9 cellular contexts compared by ENCODE assay signal in genomic region chr2:102753563-102754159, GRCh38. TPM values are rescaled to one million over a fixed set of nuclear protein-coding genes. Genes with fewer than 3 reads are reported as not detected.
DNase-seq lines count a peak whose midpoint lies in the region; ATAC-seq, FAIRE-seq and TF ChIP-seq lines count a peak whose summit lies in the region.
"Had no signal": no experiment of that assay in that cellular context is flagged by ENCODE, and none has a peak within 500 bp of the region (broad histone marks: within the 10 kb centered on the region; RNA-seq: fewer than 3 reads in every experiment).

No MANE protein-coding gene starts in this region.

- H3K36me3 ChIP-seq in GM12878 (ENCODE audit: control insufficient read depth in 2 of 2, insufficient read depth in 2 of 2, low read length in 1 of 2) = no peaks in the 10 kb centered on the region
- no peaks in the 10 kb centered on the region for H3K36me3 ChIP-seq in testis (ENCODE audit: low read depth, missing control alignments)

- no peak overlapping the region for H3K27ac Mint-ChIP-seq in activated naive CD8-positive, alpha-beta T cell treated with anti-CD3 and anti-CD28 coated beads, Interleukin-2, amount 50 U/mL, for 24 hours
- no peak overlapping the region for H3K27ac Mint-ChIP-seq in activated naive CD8-positive, alpha-beta T cell treated with anti-CD3 and anti-CD28 coated beads for 36 hours
- H3K27ac Mint-ChIP-seq: stimulated activated naive CD8-positive, alpha-beta T cell treated with anti-CD3 and anti-CD28 coated beads, Interleukin-15, Interleukin-2, amounts not matched to agents 100 ng/mL and 50 ng/mL, for 24 hours had no signal

- POLR2A ChIA-PET in GM12878 (lab: Charles Lee) = interaction anchor here (1.0 kb wide), 1 partner anchor 13 kb away, joined by 3 read pairs; no protein-coding TSS in a partner anchor

- H2AFZ ChIP-seq in GM12878 (ENCODE audit: control insufficient read depth, low read depth, low read length) = no peak overlapping the region

- no peaks in the 10 kb centered on the region for H4K20me1 ChIP-seq in GM12878 (ENCODE audit: control insufficient read depth, insufficient read depth)

- no peak for TF ChIP-seq EP300 in GM12878 (IDR thresholded peaks at IDR 0.05; ENCODE audit: borderline replicate concordance in 1 of 2, control insufficient read depth in 1 of 2, low read depth in 2 of 2, low read length in 2 of 2)

- 57% methylated on average over 7 of the region's 7 CpGs for WGBS in GM12878 (ENCODE audit: insufficient coverage, insufficient replicate concordance, low lambda C conversion rate, missing lambda C conversion rate)
- WGBS in testis, 2 donors = 75% methylated on average over 7 of the region's 7 CpGs

- H3K27me3 Mint-ChIP-seq in activated naive CD8-positive, alpha-beta T cell treated with anti-CD3 and anti-CD28 coated beads, Interleukin-2, amount 50 U/mL, for 24 hours = no peaks in the 10 kb centered on the region
- H3K27me3 Mint-ChIP-seq in activated naive CD8-positive, alpha-beta T cell treated with anti-CD3 and anti-CD28 coated beads for 36 hours = no peaks in the 10 kb centered on the region
- H3K27me3 Mint-ChIP-seq: stimulated activated naive CD8-positive, alpha-beta T cell treated with anti-CD3 and anti-CD28 coated beads, Interleukin-15, Interleukin-2, amounts not matched to agents 100 ng/mL and 50 ng/mL, for 24 hours had no signal

- intact Hi-C loops in GM12878 (cut with micrococcal nuclease; ENCODE audit: unreplicated experiment) = loop anchor here (1.0 kb wide), 1 partner anchor 53 kb away; no protein-coding TSS in a partner anchor
- intact Hi-C loops in testis (cut with DNase I; ENCODE audit: low total_unique reads) = no loop called here

- H3K4me2 ChIP-seq in GM12878 (ENCODE audit: control insufficient read depth, insufficient read depth) = no peak overlapping the region

- no peak overlapping the region for H3K9ac ChIP-seq in GM12878 (ENCODE audit: control insufficient read depth, insufficient read depth, low read length)

- FAIRE-seq in GM12878 (lab: Jason Lieb, UNC) = peak; percentile 84

- TF ChIP-seq CTCF in GM12878 (IDR thresholded peaks at IDR 0.05 in 2 of 3, conservative IDR thresholded peaks at IDR 0.05 in 1 of 3; ENCODE audit: control insufficient read depth in 2 of 3, extremely low read depth in 1 of 3, insufficient read depth in 1 of 3, low read depth in 3 of 3, low read length in 3 of 3) = peak; percentile 56 to 72 (median 66)
- TF ChIP-seq CTCF in testis (IDR thresholded peaks at IDR 0.05) = peak; percentile 37 to 90 (median 69)

- no peaks in the 10 kb centered on the region for H3K27me3 ChIP-seq in GM12878 (replicated peaks in 1 of 2; ENCODE audit: control insufficient read depth in 2 of 2, insufficient read depth in 2 of 2, low read length in 1 of 2)
- no peaks in the 10 kb centered on the region for H3K27me3 ChIP-seq in testis

- RAD21 ChIA-PET in GM12878 (lab: Charles Lee; ENCODE audit: unreplicated experiment) = interaction anchor here (1.0 to 1.4 kb wide), 2 partner anchors 12 to 53 kb away, joined by 3 to 34 read pairs; no protein-coding TSS in a partner anchor

- TF ChIP-seq POLR2A in GM12878 (IDR thresholded peaks at IDR 0.05; ENCODE audit: low read depth, low read length) = no peak
- no peak for TF ChIP-seq POLR2A in testis (IDR thresholded peaks at IDR 0.05)

- DNase-seq in activated naive CD8-positive, alpha-beta T cell treated with anti-CD3 and anti-CD28 coated beads, Interleukin-2, amount 50 U/mL, for 24 hours = peak; percentile 18
- no peak for DNase-seq in activated naive CD8-positive, alpha-beta T cell treated with anti-CD3 and anti-CD28 coated beads for 36 hours
- peak; percentile 48 for DNase-seq in NCI-H526 treated with DMSO at 0.1 percent for 48 hours (lab: John Stamatoyannopoulos, UW)
- no peak for DNase-seq in GM12878 (ENCODE audit: low read depth, low spot score)
- peak; percentile 54 for DNase-seq in iris pigment epithelial cell (ENCODE audit: low read depth)
- peak; percentile 59 for DNase-seq in testis

- in situ Hi-C loops in GM12878 (cut with MboI) = no loop called here

- H3K79me2 ChIP-seq in GM12878 (ENCODE audit: control insufficient read depth, insufficient read depth, low read length) = no peaks in the 10 kb centered on the region

- no peak overlapping the region for H3K4me3 Mint-ChIP-seq in activated naive CD8-positive, alpha-beta T cell treated with anti-CD3 and anti-CD28 coated beads, Interleukin-2, amount 50 U/mL, for 24 hours
- H3K4me3 Mint-ChIP-seq in activated naive CD8-positive, alpha-beta T cell treated with anti-CD3 and anti-CD28 coated beads for 36 hours = no peak overlapping the region
- H3K4me3 Mint-ChIP-seq: stimulated activated naive CD8-positive, alpha-beta T cell treated with anti-CD3 and anti-CD28 coated beads, Interleukin-15, Interleukin-2, amounts not matched to agents 100 ng/mL and 50 ng/mL, for 24 hours had no signal

- no peaks in the 10 kb centered on the region for H3K9me3 Mint-ChIP-seq in activated naive CD8-positive, alpha-beta T cell treated with anti-CD3 and anti-CD28 coated beads, Interleukin-2, amount 50 U/mL, for 24 hours
- no peaks in the 10 kb centered on the region for H3K9me3 Mint-ChIP-seq in activated naive CD8-positive, alpha-beta T cell treated with anti-CD3 and anti-CD28 coated beads for 36 hours
- H3K9me3 Mint-ChIP-seq: stimulated activated naive CD8-positive, alpha-beta T cell treated with anti-CD3 and anti-CD28 coated beads, Interleukin-15, Interleukin-2, amounts not matched to agents 100 ng/mL and 50 ng/mL, for 24 hours had no signal

- ATAC-seq in activated naive CD8-positive, alpha-beta T cell treated with anti-CD3 and anti-CD28 coated beads, Interleukin-2, amount 50 U/mL, for 24 hours = peak; percentile 36
- ATAC-seq in HG03175 (IDR thresholded peaks at IDR 0.05; ENCODE audit: unreplicated experiment) (peak; percentile 42), GM12878 (peak; percentile 68), HG02840 (IDR thresholded peaks at IDR 0.05; ENCODE audit: low FRiP score, unreplicated experiment) (no peak)

- H3K36me3 Mint-ChIP-seq in activated naive CD8-positive, alpha-beta T cell treated with anti-CD3 and anti-CD28 coated beads, Interleukin-2, amount 50 U/mL, for 24 hours (ENCODE audit: low read depth) = peaks cover 5% of the 10 kb centered on the region
- no peaks in the 10 kb centered on the region for H3K36me3 Mint-ChIP-seq in activated naive CD8-positive, alpha-beta T cell treated with anti-CD3 and anti-CD28 coated beads for 36 hours

- no peaks in the 10 kb centered on the region; the same call in 2 of the 3 replicates for H3K9me3 ChIP-seq in GM12878 (replicated peaks; ENCODE audit: control insufficient read depth, insufficient read depth, low read length)
- no peaks in the 10 kb centered on the region for H3K9me3 ChIP-seq in testis

- H3K4me1 ChIP-seq in GM12878 (ENCODE audit: control insufficient read depth, insufficient read depth, low read length) = peaks cover 6% of the 10 kb centered on the region
- H3K4me1 ChIP-seq in testis = no peaks in the 10 kb centered on the region

- CTCF ChIA-PET in GM12878 (lab: Yijun Ruan, JAX) = interaction anchor here (0.6 to 6.4 kb wide), 32 partner anchors 9 to 1841 kb away, joined by 3 to 130 read pairs (median 5); partner anchors contain the start of gene TMEM182

- H3K4me3 ChIP-seq in GM12878 = no peak overlapping the region
- H3K4me3 ChIP-seq in testis = no peak overlapping the region

- no TSS peak for BruUV-seq in GM12878 (replicated peaks; lab: Mats Ljungman, UMichigan)

- H3K4me1 Mint-ChIP-seq in activated naive CD8-positive, alpha-beta T cell treated with anti-CD3 and anti-CD28 coated beads, Interleukin-2, amount 50 U/mL, for 24 hours = no peaks in the 10 kb centered on the region
- peaks cover 3% of the 10 kb centered on the region for H3K4me1 Mint-ChIP-seq in activated naive CD8-positive, alpha-beta T cell treated with anti-CD3 and anti-CD28 coated beads for 36 hours

- H3K27ac ChIP-seq in GM12878 (ENCODE audit: control insufficient read depth, insufficient read depth) = no peak overlapping the region
- H3K27ac ChIP-seq in testis = no peak overlapping the region

- peak; percentile 47 for TF ChIP-seq RAD21 in GM12878 (IDR thresholded peaks at IDR 0.05; ENCODE audit: insufficient read depth, low read depth, low read length)

- SMC1A ChIA-PET in GM12878 (lab: Charles Lee; ENCODE audit: uncharacterized antibody, unreplicated experiment) = interaction anchor here (0.9 to 3.8 kb wide), 8 partner anchors 9 to 86 kb away, joined by 3 to 44 read pairs (median 5); partner anchors contain the start of gene TMEM182

TF ChIP-seq in GM12878, 131 proteins besides CTCF, POLR2A, EP300 and RAD21:
- TF ChIP-seq ZNF274 (IDR thresholded peaks at IDR 0.05; ENCODE audit: insufficient read depth, insufficient read length) (no peak), SMC3 (IDR thresholded peaks at IDR 0.05; ENCODE audit: borderline replicate concordance, low read length) (peak; percentile 35; the same call in 1 of the 2 replicates), SMAD1 (IDR thresholded peaks at IDR 0.05; ENCODE audit: low read depth, partially characterized antibody) (no peak), YY1 (IDR thresholded peaks at IDR 0.05; ENCODE audit: low read depth, low read length) (no peak), POU2F2 (IDR thresholded peaks at IDR 0.05; ENCODE audit: borderline replicate concordance, low read depth, low read length) (peak; percentile 84; the same call in 2 of the 3 replicates)

RNA-seq across cellular contexts. Expression of gene TMEM182, which starts 8.2 kb away (rescaled TPM):
- total RNA-seq in activated naive CD8-positive, alpha-beta T cell treated with anti-CD3 and anti-CD28 coated beads for 36 hours = 1 to 10 TPM; 4.4 to 4.5 TPM
- 23.3 and 28.2 TPM in 2 replicates for total RNA-seq in GM12878 (2013; cell fraction: nucleolus; rRNA removed)
- 1.9 and 4.3 TPM in 2 replicates for total RNA-seq in GM12878 (2014; rRNA removed)
- total RNA-seq in GM12878 (2014; rRNA removed; fragmentation: Illumina TruSeq; extraction: Trizol) = 2.9 and 3.0 TPM in 2 replicates
- total RNA-seq in GM12878 (2021) = 3.3 and 3.7 TPM in 2 replicates
- 4.7 TPM for polyA plus RNA-seq in GM12878 (2011; ENCODE audit: low read depth)
- polyA plus RNA-seq in GM12878 (2011; rRNA removed) = 5.2 and 5.4 TPM in 2 replicates
- 2.1 and 3.1 TPM in 2 replicates for polyA plus RNA-seq in GM12878 (2011; cell fraction: cytosol; rRNA removed)
- polyA plus RNA-seq in GM12878 (2011; cell fraction: nucleus; rRNA removed) = 2.1 and 2.4 TPM in 2 replicates
- polyA plus RNA-seq in GM12878 (2012) = 4.1 and 10.0 TPM in 2 replicates
- 4.2 and 6.7 TPM in 2 replicates for polyA plus RNA-seq in GM12878 (2014; fragmentation: Illumina TruSeq; extraction: Trizol)
- 1 to 10 TPM; 2.3 to 3.0 TPM for polyA plus RNA-seq in GM12878 (2014; fragmentation: Nextera tagmentation; extraction: Ambion mirVana)
- 1.8 and 2.7 TPM in 2 replicates for polyA plus RNA-seq in GM12878 (2014; rRNA removed)
- polyA plus RNA-seq in GM12878 (2016; fragmentation: Nextera tagmentation; extraction: Ambion mirVana) = 1 to 10 TPM; 4.7 to 5.0 TPM
- 4.2 and 5.2 TPM in 2 replicates for polyA minus RNA-seq in GM12878 (2011; rRNA and poly(A)+ RNA removed)
- 0.53 and 3.0 TPM in 2 replicates for polyA minus RNA-seq in GM12878 (2011; cell fraction: cytosol; rRNA and poly(A)+ RNA removed)
- polyA minus RNA-seq in GM12878 (2011; cell fraction: nucleus; rRNA and poly(A)+ RNA removed) = 6.2 and 7.9 TPM in 2 replicates
- total RNA-seq in testis = 1 to 10 TPM; 3.0 to 3.6 TPM
- 4.1 TPM for polyA plus RNA-seq in testis (ENCODE audit: insufficient read depth, low read depth, low replicate concordance)

Comparison
In these comparisons a context has a peak if more than half of its experiments do, and no peak if none do; other contexts are left out.
1. DNase-seq: peak in activated naive CD8-positive, alpha-beta T cell treated with anti-CD3 and anti-CD28 coated beads, Interleukin-2, amount 50 U/mL, for 24 hours (single experiment), NCI-H526 treated with DMSO at 0.1 percent for 48 hours (single experiment), iris pigment epithelial cell (single experiment) and testis (single experiment); none in activated naive CD8-positive, alpha-beta T cell treated with anti-CD3 and anti-CD28 coated beads for 36 hours (single experiment) and GM12878 (single experiment).